Comparison of ENCODE assay signal across 14 cellular contexts in the genomic region with DNA sequence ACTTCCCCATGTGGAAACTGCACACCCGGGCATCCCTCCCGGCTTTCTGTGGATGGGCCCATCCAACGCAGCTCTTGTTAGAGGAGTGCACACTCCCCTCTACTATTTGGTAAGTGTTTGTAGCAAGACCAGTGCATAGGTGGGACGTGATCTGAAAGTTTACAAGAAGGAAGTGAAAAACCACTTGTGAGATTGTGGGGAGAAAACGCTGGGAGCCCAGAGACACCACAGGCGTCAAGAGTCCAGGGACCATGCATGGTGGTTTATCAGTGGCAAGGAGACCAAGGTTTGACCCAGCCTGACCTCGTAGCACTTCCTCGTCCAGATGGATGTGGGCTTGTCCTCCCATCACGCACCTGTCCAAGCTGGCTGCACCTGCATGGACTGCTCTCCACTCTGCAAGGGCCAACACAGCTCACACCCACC. TPM values are rescaled to one million over a fixed set of nuclear protein-coding genes. Genes with fewer than 3 reads are reported as not detected.
DNase-seq lines count a peak whose midpoint lies in the region; ATAC-seq, FAIRE-seq and TF ChIP-seq lines count a peak whose summit lies in the region.
"Had no signal": no experiment of that assay in that cellular context is flagged by ENCODE, and none has a peak within 500 bp of the region (broad histone marks: within the 10 kb centered on the region; RNA-seq: fewer than 3 reads in every experiment).

No MANE protein-coding gene starts in this region.

- H3K4ac ChIP-seq in H1 (replicated peaks; ENCODE audit: insufficient read length, low read depth, low read length), result no peak overlapping the region

- H3K18ac ChIP-seq in H1 (ENCODE audit: extremely low read depth, low read length), result no peak overlapping the region

- H2AFZ ChIP-seq in MM.1S (ENCODE audit: low read length), result no peak overlapping the region
- no peak overlapping the region for H2AFZ ChIP-seq in H1 (ENCODE audit: low read length)

- H3K79me2 ChIP-seq in MM.1S (ENCODE audit: low read length) (no peaks in the 10 kb centered on the region), H1 (ENCODE audit: control insufficient read depth in 1 of 2, insufficient read depth in 2 of 2, low read length in 2 of 2) (no peaks in the 10 kb centered on the region)

- H4K20me1 ChIP-seq in MM.1S (ENCODE audit: insufficient read depth, low read length) (no peaks in the 10 kb centered on the region), H1 (replicated peaks in 1 of 2; ENCODE audit: control insufficient read depth in 1 of 2, insufficient read depth in 2 of 2, low read length in 2 of 2) (no peaks in the 10 kb centered on the region)

- H3K14ac ChIP-seq in H1 (ENCODE audit: insufficient read length), result no peak overlapping the region

- H2BK20ac ChIP-seq in H1 (ENCODE audit: low read length), result 0 out of 2 replicates have a peak overlapping the region, but pooled peaks have one; percentile 3

- no peak overlapping the region for H3K56ac ChIP-seq in H1 (replicated peaks; ENCODE audit: insufficient read length, low read depth, low read length)

- no peak for FAIRE-seq in H1 (lab: Jason Lieb, UNC)
- FAIRE-seq: H54 had no signal

- H3K9me2 ChIP-seq in MM.1S (replicated peaks; ENCODE audit: insufficient read depth, low read length), result no peaks in the 10 kb centered on the region

- no peak overlapping the region for H4K8ac ChIP-seq in H1 (ENCODE audit: extremely low read depth, insufficient read depth, low read length)

- H3K4me3 ChIP-seq in MM.1S (ENCODE audit: low read length) (no peak overlapping the region), H1 (ENCODE audit: extremely low read depth in 1 of 4, insufficient read depth in 2 of 4, low read depth in 3 of 4, low read length in 4 of 4) (no peak overlapping the region), SJCRH30 (no peak overlapping the region)
- H3K4me3 ChIP-seq: left ventricle myocardium inferior had no signal

- CTCF ChIA-PET in H1 (lab: Charles Lee; ENCODE audit: partially characterized antibody), result interaction anchor here (0.5 to 2.6 kb wide), 2 partner anchors 28 to 303 kb away, joined by 4 to 10 read pairs; no protein-coding TSS in a partner anchor

- no peak for TF ChIP-seq EP300 in H1 (IDR thresholded peaks at IDR 0.05; ENCODE audit: borderline replicate concordance in 1 of 2, low read depth in 2 of 2, low read length in 2 of 2)

- no peak overlapping the region for H3K4me2 ChIP-seq in MM.1S (ENCODE audit: low read depth, low read length)
- no peak overlapping the region for H3K4me2 ChIP-seq in H1 (ENCODE audit: insufficient read depth in 1 of 2, low read depth in 2 of 2, low read length in 2 of 2)

- no peaks in the 10 kb centered on the region for H3F3A ChIP-seq in MM.1S (ENCODE audit: insufficient read depth, low read length)

- no peak for TF ChIP-seq POLR2A in H1 (IDR thresholded peaks at IDR 0.05; ENCODE audit: control extremely low read depth in 1 of 2, low read depth in 2 of 2, low read length in 2 of 2)
- no peak for TF ChIP-seq POLR2A in erythroblast (IDR thresholded peaks at IDR 0.05; ENCODE audit: low read length)

- H3K27ac ChIP-seq in MM.1S (ENCODE audit: low read length) (peak overlapping the region; percentile 18; the same call in 1 of the 2 replicates), H1 (ENCODE audit: low read depth, low read length) (no peak overlapping the region), SJCRH30 (no peak overlapping the region)
- H3K27ac ChIP-seq: left ventricle myocardium inferior had no signal

- no peak overlapping the region; the same call in 1 of the 2 replicates for H2BK12ac ChIP-seq in H1 (ENCODE audit: low read depth, low read length)

- no peak overlapping the region; the same call in 1 of the 2 replicates for H2BK5ac ChIP-seq in H1 (ENCODE audit: low read depth, low read length)

- no peak for TF ChIP-seq CTCF in MM.1S (IDR thresholded peaks at IDR 0.05; ENCODE audit: low read length)
- TF ChIP-seq CTCF in H1 (IDR thresholded peaks at IDR 0.05; ENCODE audit: control extremely low read depth in 1 of 3, insufficient read depth in 1 of 3, low read depth in 1 of 3, low read length in 3 of 3), result no peak

- POLR2A ChIA-PET in H1 (lab: Charles Lee; ENCODE audit: partially characterized antibody), result interaction anchor here (0.8 kb wide), 1 partner anchor 8 kb away, joined by 3 read pairs; no protein-coding TSS in a partner anchor

- H3K23ac ChIP-seq in H1 (ENCODE audit: insufficient read length), result no peak overlapping the region

- WGBS in H1 (ENCODE audit: extremely low coverage in 1 of 2, insufficient coverage in 1 of 2, insufficient read length in 1 of 2, insufficient replicate concordance in 2 of 2, low coverage in 1 of 2, low lambda C conversion rate in 2 of 2, missing lambda C conversion rate in 1 of 2), 2 experiments, result 87% methylated on average over 9 of the region's 9 CpGs; no CpG with 5 or more reads in 1 of the 2 experiments

- H3K79me1 ChIP-seq in H1 (ENCODE audit: low read depth, low read length), result no peaks in the 10 kb centered on the region; the same call in 1 of the 2 replicates

- H2AK5ac ChIP-seq in H1 (ENCODE audit: low read depth, low read length), result peak overlapping the region; percentile 69; the same call in 1 of the 2 replicates

- H3K27me3 ChIP-seq in MM.1S (replicated peaks; ENCODE audit: insufficient read depth, low read length) (no peaks in the 10 kb centered on the region), H1 (replicated peaks in 1 of 4; ENCODE audit: control insufficient read depth in 3 of 4, extremely low read depth in 1 of 4, insufficient read depth in 3 of 4, low read length in 3 of 4) (no peaks in the 10 kb centered on the region), SJCRH30 (no peaks in the 10 kb centered on the region)

- 0 out of 2 replicates have a peak, but pooled peaks cover 3% of the 10 kb centered on the region for H3K9me3 ChIP-seq in MM.1S (replicated peaks; ENCODE audit: insufficient read depth, low read length)
- no peaks in the 10 kb centered on the region for H3K9me3 ChIP-seq in H1 (ENCODE audit: insufficient read depth in 2 of 2, low read depth in 1 of 2, low read length in 1 of 2)
- H3K9me3 ChIP-seq in SJCRH30 (replicated peaks), result no peaks in the 10 kb centered on the region
- H3K9me3 ChIP-seq: left ventricle myocardium inferior had no signal

- DNase-seq in MM.1S, result peak; percentile 9
- no peak for DNase-seq in H1 (ENCODE audit: low read depth in 1 of 2, low spot score in 2 of 2)
- DNase-seq in AML-193 (lab: John Stamatoyannopoulos, UW), result no peak
- DNase-seq in erythroblast (lab: John Stamatoyannopoulos, UW), result no peak
- no peak for DNase-seq in SJCRH30
- DNase-seq: DND-41, left ventricle myocardium inferior, NCI-H1105, SHP77, substantia nigra had no signal

- no peaks in the 10 kb centered on the region for H3K4me1 ChIP-seq in MM.1S (ENCODE audit: low read length)
- H3K4me1 ChIP-seq in H1 (replicated peaks in 1 of 4; ENCODE audit: control insufficient read depth in 3 of 4, insufficient read depth in 4 of 4, low read length in 3 of 4), result peaks cover 0 to 10% (median 8%) of the 10 kb centered on the region in 4 experiments; a peak in 4 of 7 replicates
- H3K4me1 ChIP-seq in SJCRH30, result no peaks in the 10 kb centered on the region
- H3K4me1 ChIP-seq: left ventricle myocardium inferior had no signal

- H3K36me3 ChIP-seq in MM.1S (replicated peaks; ENCODE audit: insufficient read depth, low read length) (no peaks in the 10 kb centered on the region), H1 (ENCODE audit: control insufficient read depth in 2 of 4, insufficient read depth in 4 of 4, low read length in 3 of 4) (no peaks in the 10 kb centered on the region), SJCRH30 (no peaks in the 10 kb centered on the region)
- H3K36me3 ChIP-seq: left ventricle myocardium inferior had no signal

- H2BK120ac ChIP-seq in H1 (replicated peaks; ENCODE audit: low read depth, low read length), result no peak overlapping the region

- H3K23me2 ChIP-seq in H1 (ENCODE audit: low read depth, low read length), result no peaks in the 10 kb centered on the region

- ATAC-seq in GM18499 (IDR thresholded peaks at IDR 0.05; ENCODE audit: insufficient read depth, unreplicated experiment), result peak; percentile 69
- peak; percentile 84 for ATAC-seq in GM21515 (IDR thresholded peaks at IDR 0.05; ENCODE audit: unreplicated experiment)
- ATAC-seq in HG03439 (IDR thresholded peaks at IDR 0.05; ENCODE audit: unreplicated experiment), result no peak

- H4K91ac ChIP-seq in H1 (replicated peaks; ENCODE audit: insufficient read length, low read length), result peak overlapping the region; percentile 18

- no peak overlapping the region for H3K9ac ChIP-seq in MM.1S (ENCODE audit: low read length)
- H3K9ac ChIP-seq in H1 (replicated peaks in 1 of 4; ENCODE audit: extremely low read depth in 1 of 4, low read depth in 3 of 4, low read length in 3 of 4), result no peak overlapping the region

- TF ChIP-seq RAD21 in H1 (IDR thresholded peaks at IDR 0.05 in 1 of 2, conservative IDR thresholded peaks at IDR 0.05 in 1 of 2; ENCODE audit: low read depth in 2 of 2, low read length in 2 of 2), result no peak

- H4K5ac ChIP-seq in H1 (ENCODE audit: insufficient read length, low read depth, low read length), result no peak overlapping the region

- 0 out of 2 replicates have a peak overlapping the region, but pooled peaks have one; percentile 13 for H2BK15ac ChIP-seq in H1 (ENCODE audit: low read length)

TF ChIP-seq in H1, 55 proteins besides CTCF, POLR2A, EP300 and RAD21 (continues in another document):
- TF ChIP-seq RNF2 (IDR thresholded peaks at IDR 0.05; ENCODE audit: borderline replicate concordance, low read depth, low read length, missing control alignments, poor library complexity, severe bottlenecking) (no peak), RXRA (IDR thresholded peaks at IDR 0.05; ENCODE audit: insufficient read depth, low read depth, low read length) (no peak), SP2 (IDR thresholded peaks at IDR 0.05; ENCODE audit: low read length) (no peak), HDAC2 (IDR thresholded peaks at IDR 0.05; ENCODE audit: borderline replicate concordance in 1 of 2, low read depth in 2 of 2, low read length in 2 of 2) (no peak), POLR2AphosphoS5 (IDR thresholded peaks at IDR 0.05; ENCODE audit: low read depth, low read length) (no peak), NANOG (IDR thresholded peaks at IDR 0.05; ENCODE audit: insufficient read depth, low read depth, low read length, poor library complexity, severe bottlenecking) (no peak)

RNA-seq across cellular contexts. Expression of gene ATP10A, which starts 51.6 kb away (rescaled TPM):
- 2.8 and 3.4 TPM in 2 replicates for total RNA-seq in H1 (2021; fragmentation: NEBNext Ultra II Directional; extraction: Animal tissue kit (Norgen Biotek cat#: 25700))
- polyA plus RNA-seq in H1 (2011; rRNA removed), result 1.4 and 2.0 TPM in 2 replicates
- polyA plus RNA-seq in H1 (2011; cell fraction: cytosol; rRNA removed), result 1.5 TPM
- polyA plus RNA-seq in H1 (2011; cell fraction: nucleus; rRNA removed), result 2.8 TPM
- polyA plus RNA-seq in H1 (2012, experiment 1 of 2), result 2.0 to 2.7 TPM (median 2.5 TPM) in 4 replicates
- polyA plus RNA-seq in H1 (2012, experiment 2 of 2), result 1.3 TPM
- 1.7 TPM for polyA plus RNA-seq in H1 (2013, experiment 1 of 2)
- 1.8 TPM for polyA plus RNA-seq in H1 (2013, experiment 2 of 2)
- polyA minus RNA-seq in H1 (2011; rRNA and poly(A)+ RNA removed), result 4.0 and 4.1 TPM in 2 replicates
- polyA minus RNA-seq in H1 (2011; cell fraction: cytosol; rRNA and poly(A)+ RNA removed), result 2.3 TPM
- polyA minus RNA-seq in H1 (2011; cell fraction: nucleus; rRNA and poly(A)+ RNA removed), result 3.2 TPM
- total RNA-seq in SJCRH30 (2014; rRNA removed; shearing (Covaris generic)), result 1.5 and 1.7 TPM in 2 replicates
